Comparison of ENCODE assay signal across 10 cellular contexts in genomic region chr10:99276848-99277486, GRCh38. TPM values are rescaled to one million over a fixed set of nuclear protein-coding genes. Genes with fewer than 3 reads are reported as not detected.
DNase-seq lines count a peak whose midpoint lies in the region; ATAC-seq and TF ChIP-seq lines count a peak whose summit lies in the region.
"Had no signal": no experiment of that assay in that cellular context is flagged by ENCODE, and none has a peak within 500 bp of the region (broad histone marks: within the 10 kb centered on the region; RNA-seq: fewer than 3 reads in every experiment).

No MANE protein-coding gene starts in this region.

- peak; percentile 41 for DNase-seq in NCI-H2171 treated with DMSO at 0.1 percent for 48 hours (lab: John Stamatoyannopoulos, UW)
- DNase-seq in NCI-H2171 (lab: John Stamatoyannopoulos, UW) = no peak
- DNase-seq in NCI-H345 (lab: John Stamatoyannopoulos, UW) = peak; percentile 37
- peak; percentile 7 to 38 for DNase-seq in cardiac fibroblast (ENCODE audit: low read depth in 2 of 2)
- DNase-seq in osteoblast (ENCODE audit: insufficient read length, low spot score, missing footprints) = no peak
- no peak for DNase-seq in activated effector memory CD4-positive, alpha-beta T cell treated with anti-CD3 and anti-CD28 coated beads, Interleukin-2, amount 50 U/mL, for 16 hours
- no peak for DNase-seq in NCI-H146 (lab: John Stamatoyannopoulos, UW)
- DNase-seq: left colon had no signal

- no peaks in the 10 kb centered on the region for H3K4me1 ChIP-seq in osteoblast (ENCODE audit: insufficient read depth, low read length)

- no peaks in the 10 kb centered on the region for H3K36me3 ChIP-seq in osteoblast (ENCODE audit: insufficient read depth, low read length)

- H3K4me3 ChIP-seq in cardiac fibroblast (replicated peaks in 1 of 2; ENCODE audit: low read depth in 2 of 2, low read length in 2 of 2) = no peak overlapping the region
- H3K4me3 ChIP-seq in osteoblast (ENCODE audit: insufficient read depth, low read length) = no peak overlapping the region

- H3K27ac ChIP-seq in osteoblast (ENCODE audit: low read depth, low read length) = no peak overlapping the region

- no peak overlapping the region for H2AFZ ChIP-seq in osteoblast (ENCODE audit: low read length)

- H3K27me3 ChIP-seq in osteoblast (ENCODE audit: insufficient read depth, low read length) = no peaks in the 10 kb centered on the region

- H3K79me2 ChIP-seq in osteoblast (ENCODE audit: insufficient read depth, low read length) = no peaks in the 10 kb centered on the region

- no peaks in the 10 kb centered on the region for H3K9me3 ChIP-seq in osteoblast (ENCODE audit: low read depth, low read length)

- TF ChIP-seq CTCF in cardiac fibroblast (IDR thresholded peaks at IDR 0.05; ENCODE audit: low read depth, low read length) = peak; percentile 33
- peak; percentile 43 for TF ChIP-seq CTCF in osteoblast (IDR thresholded peaks at IDR 0.05; ENCODE audit: extremely low read depth, low read depth, low read length)

- ATAC-seq in GM18520 (IDR thresholded peaks at IDR 0.05; ENCODE audit: unreplicated experiment) = no peak
- ATAC-seq: activated T-helper 17 cell treated with anti-CD3 and anti-CD28 coated beads, Interleukin-2, amount 50 U/mL, for 72 hours; left colon had no signal

- no peak overlapping the region for H3K4me2 ChIP-seq in osteoblast (ENCODE audit: insufficient read depth, low read length)

- no peaks in the 10 kb centered on the region for H4K20me1 ChIP-seq in osteoblast (ENCODE audit: insufficient read depth, low read length)

RNA-seq across cellular contexts. Expression of gene HPSE2, which starts 41.3 kb away (rescaled TPM):
- not detected in 2 replicates for total RNA-seq in osteoblast
- total RNA-seq: activated T-helper 17 cell treated with anti-CD3 and anti-CD28 coated beads, Interleukin-2, amount 50 U/mL, for 72 hours had no signal

RNA-seq across cellular contexts. Expression of gene CNNM1, which starts 52.2 kb away (rescaled TPM):
- total RNA-seq in osteoblast = 0.29 and 0.36 TPM in 2 replicates

Comparison
In these comparisons a context has a peak if more than half of its experiments do, and no peak if none do; other contexts are left out.
1. DNase-seq: peak in NCI-H2171 treated with DMSO at 0.1 percent for 48 hours (single experiment), NCI-H345 (single experiment) and cardiac fibroblast (2 of 2); none in NCI-H2171 (single experiment), osteoblast (single experiment), activated effector memory CD4-positive, alpha-beta T cell treated with anti-CD3 and anti-CD28 coated beads, Interleukin-2, amount 50 U/mL, for 16 hours (single experiment) and NCI-H146 (single experiment).